In the genomic region with DNA sequence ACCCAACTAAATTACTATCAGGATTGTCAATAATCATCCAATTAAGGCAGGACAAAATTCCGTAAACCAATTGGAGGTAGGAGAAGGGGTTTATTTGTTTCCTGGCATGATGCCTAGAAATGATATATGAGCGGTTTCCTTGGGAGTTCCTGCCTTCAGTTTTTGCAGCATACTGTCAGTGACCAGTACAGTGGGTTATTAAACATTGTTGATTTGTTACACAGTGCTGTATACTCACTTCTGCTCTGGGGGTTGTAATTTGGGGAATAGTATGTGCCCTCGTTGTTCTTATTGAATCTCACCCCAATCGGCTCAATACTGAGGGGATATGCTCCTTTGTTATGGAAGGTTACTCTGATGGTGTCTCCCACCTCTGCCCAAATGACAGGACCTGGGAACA, we compare ENCODE assay signal across 11 cellular contexts. TPM values are rescaled to one million over a fixed set of nuclear protein-coding genes. Genes with fewer than 3 reads are reported as not detected.
DNase-seq lines count a peak whose midpoint lies in the region; TF ChIP-seq lines count a peak whose summit lies in the region.
"Had no signal": no experiment of that assay in that cellular context is flagged by ENCODE, and none has a peak within 500 bp of the region (broad histone marks: within the 10 kb centered on the region; RNA-seq: fewer than 3 reads in every experiment).

No MANE protein-coding gene starts in this region.

- H3K9me3 Mint-ChIP-seq in nephron, result no peaks in the 10 kb centered on the region
- H3K9me3 Mint-ChIP-seq in activated CD4-positive, alpha-beta memory T cell treated with anti-CD3 and anti-CD28 coated beads for 36 hours, result no peaks in the 10 kb centered on the region
- H3K9me3 Mint-ChIP-seq: effector memory CD8-positive, alpha-beta T cell had no signal

- no peak for TF ChIP-seq CTCF in nephron (IDR thresholded peaks at IDR 0.05; ENCODE audit: unreplicated experiment in 3 of 3)

- H3K27me3 Mint-ChIP-seq in nephron (ENCODE audit: low read depth), result peaks cover 19% of the 10 kb centered on the region
- peaks cover 8% of the 10 kb centered on the region for H3K27me3 Mint-ChIP-seq in activated CD4-positive, alpha-beta memory T cell treated with anti-CD3 and anti-CD28 coated beads for 36 hours

- CTCF ChIA-PET in activated CD4-positive, alpha-beta memory T cell treated with anti-CD3 and anti-CD28 coated beads for 36 hours (lab: Charles Lee), result no interaction called here

- peaks cover 18% of the 10 kb centered on the region for H3K4me1 Mint-ChIP-seq in nephron
- H3K4me1 Mint-ChIP-seq in activated CD4-positive, alpha-beta memory T cell treated with anti-CD3 and anti-CD28 coated beads for 36 hours (ENCODE audit: low read depth), result peaks cover 4% of the 10 kb centered on the region

- H3K4me3 Mint-ChIP-seq in nephron, result no peak overlapping the region
- no peak overlapping the region for H3K4me3 Mint-ChIP-seq in activated CD4-positive, alpha-beta memory T cell treated with anti-CD3 and anti-CD28 coated beads for 36 hours
- H3K4me3 Mint-ChIP-seq: effector memory CD8-positive, alpha-beta T cell; naive B cell had no signal

- peak overlapping the region in 2 of 3 experiments; percentile 13 to 68 for H3K27ac Mint-ChIP-seq in nephron
- no peak overlapping the region for H3K27ac Mint-ChIP-seq in activated CD4-positive, alpha-beta memory T cell treated with anti-CD3 and anti-CD28 coated beads for 36 hours
- H3K27ac Mint-ChIP-seq: effector memory CD8-positive, alpha-beta T cell had no signal

- POLR2A ChIA-PET in activated CD4-positive, alpha-beta memory T cell treated with anti-CD3 and anti-CD28 coated beads for 36 hours (lab: Charles Lee), result no interaction called here

- intact Hi-C loops in activated CD4-positive, alpha-beta memory T cell treated with anti-CD3 and anti-CD28 coated beads for 36 hours (cut with micrococcal nuclease), result no loop called here

- no peaks in the 10 kb centered on the region for H3K36me3 Mint-ChIP-seq in nephron (ENCODE audit: low read depth)
- H3K36me3 Mint-ChIP-seq in activated CD4-positive, alpha-beta memory T cell treated with anti-CD3 and anti-CD28 coated beads for 36 hours, result no peaks in the 10 kb centered on the region
- H3K36me3 Mint-ChIP-seq: naive B cell had no signal

- DNase-seq in DMS53 (lab: John Stamatoyannopoulos, UW) (peak; percentile 11), DMS53 treated with DMSO at 0.1 percent for 48 hours (lab: John Stamatoyannopoulos, UW; ENCODE audit: unreplicated experiment) (no peak), NCI-H2196 (lab: John Stamatoyannopoulos, UW; ENCODE audit: unreplicated experiment) (peak; percentile 65), amniotic epithelial cell (ENCODE audit: low read depth) (peak; percentile 39), SK-N-DZ (ENCODE audit: low spot score) (no peak), SKM-1 (lab: John Stamatoyannopoulos, UW; ENCODE audit: unreplicated experiment) (no peak)
- no peak for DNase-seq in activated CD4-positive, alpha-beta memory T cell treated with anti-CD3 and anti-CD28 coated beads for 36 hours
- DNase-seq: effector memory CD8-positive, alpha-beta T cell; naive B cell had no signal

RNA-seq across cellular contexts. Expression of gene CP, which starts 22.2 kb away (rescaled TPM):
- not detected in 2 replicates for polyA plus RNA-seq in SK-N-DZ (2014; cell fraction: cytosol; rRNA removed)
- not detected in 2 replicates for polyA plus RNA-seq in SK-N-DZ (2014; cell fraction: nucleus; rRNA removed)
- total RNA-seq in activated CD4-positive, alpha-beta memory T cell treated with anti-CD3 and anti-CD28 coated beads for 36 hours, result not detected
- total RNA-seq: activated CD8-positive, alpha-beta memory T cell treated with anti-CD3 and anti-CD28 coated beads for 36 hours had no signal

Comparison
In these comparisons a context has a peak if more than half of its experiments do, and no peak if none do; other contexts are left out.
1. DNase-seq: peak in DMS53 (single experiment), NCI-H2196 (single experiment) and amniotic epithelial cell (single experiment); none in DMS53 treated with DMSO at 0.1 percent for 48 hours (single experiment), SK-N-DZ (single experiment), SKM-1 (single experiment) and activated CD4-positive, alpha-beta memory T cell treated with anti-CD3 and anti-CD28 coated beads for 36 hours (single experiment).